In genomic region chr17:68259586-68259985, GRCh38 we compare ENCODE assay signal across 8 cellular contexts. TPM values are rescaled to one million over a fixed set of nuclear protein-coding genes. Genes with fewer than 3 reads are reported as not detected.
A peak's percentile ranks its signal among the peaks of the same experiment; 100 is the strongest.
DNase-seq lines count a peak whose midpoint lies in the region; ATAC-seq, FAIRE-seq and TF ChIP-seq lines count a peak whose summit lies in the region.
"Not testable (repeated sequence)": the region's sequence is repeated elsewhere in the genome, so short reads cannot be mapped to it uniquely, and the experiment has no call there.

No MANE protein-coding gene starts in this region.

- H3K36me3 Mint-ChIP-seq in CD8-positive, alpha-beta memory T cell = peaks cover 0 to 18% (median 6%) of the 10 kb centered on the region in 3 donors
- H3K36me3 Mint-ChIP-seq in WTC11 = peaks cover 20% of the 10 kb centered on the region
- H3K36me3 Mint-ChIP-seq in astrocyte (ENCODE audit: low read depth, unreplicated experiment) = not testable (repeated sequence)

- WGBS in heart left ventricle, 4 donors = 73 to 83% (median 74%) methylated on average over 4 of the region's 4 CpGs

- peak overlapping the region; percentile 24 for H2AFZ ChIP-seq in astrocyte (ENCODE audit: low read depth, low read length)
- not testable (repeated sequence) for H2AFZ ChIP-seq in neuron (ENCODE audit: low read depth, low read length)

- not testable (repeated sequence) for H3K9me3 Mint-ChIP-seq in CD8-positive, alpha-beta memory T cell; WTC11; astrocyte (ENCODE audit: unreplicated experiment)

- H3K4me3 Mint-ChIP-seq in CD8-positive, alpha-beta memory T cell = peak overlapping the region; percentile 64 to 76 (median 72)
- H3K4me3 Mint-ChIP-seq in WTC11 (peak overlapping the region; percentile 63), astrocyte (ENCODE audit: unreplicated experiment) (peak overlapping the region; percentile 63)

- not testable (repeated sequence) for H3K9me3 ChIP-seq in CD8-positive, alpha-beta memory T cell (ENCODE audit: low read length); astrocyte (ENCODE audit: insufficient read depth, low read depth, low read length); heart left ventricle; neuron (ENCODE audit: low read length); tibial artery

- CTCF ChIA-PET in CD8-positive, alpha-beta memory T cell (lab: Charles Lee) = interaction anchor here (1.0 to 2.9 kb wide), 7 partner anchors 10 to 172 kb away, joined by 3 to 14 read pairs (median 6); no protein-coding TSS in a partner anchor
- CTCF ChIA-PET in WTC11 (lab: Charles Lee) = not testable (repeated sequence)

- not testable (repeated sequence) for H3K36me3 ChIP-seq in CD8-positive, alpha-beta memory T cell (ENCODE audit: insufficient read depth, low read length); astrocyte (ENCODE audit: insufficient read depth, low read length)
- H3K36me3 ChIP-seq in heart left ventricle = peaks cover 0 to 30% (median 28%) of the 10 kb centered on the region in 9 donors
- peaks cover 25% of the 10 kb centered on the region for H3K36me3 ChIP-seq in neuron (ENCODE audit: insufficient read depth, low read length)
- peaks cover 16 to 28% (median 23%) of the 10 kb centered on the region in 3 donors for H3K36me3 ChIP-seq in tibial artery

- H3K79me2 ChIP-seq in astrocyte (ENCODE audit: insufficient read depth, low read length) = not testable (repeated sequence)

- POLR2A ChIA-PET in CD8-positive, alpha-beta memory T cell (lab: Charles Lee) = interaction anchor here (0.8 to 1.4 kb wide), 4 partner anchors 11 to 32 kb away, joined by 3 to 11 read pairs (median 4); partner anchors contain the start of genes AMZ2 and ARSG
- POLR2A ChIA-PET in WTC11 (lab: Charles Lee) = not testable (repeated sequence)

- FAIRE-seq in astrocyte (lab: Jason Lieb, UNC) = not testable (repeated sequence)

- H3K4me1 ChIP-seq in CD8-positive, alpha-beta memory T cell (ENCODE audit: insufficient read depth, low read length) = peaks cover 63% of the 10 kb centered on the region
- H3K4me1 ChIP-seq in astrocyte (ENCODE audit: insufficient read depth, low read length); neuron (ENCODE audit: insufficient read depth, low read length): not testable (repeated sequence)
- H3K4me1 ChIP-seq in heart left ventricle = peaks cover 0 to 55% (median 11%) of the 10 kb centered on the region in 12 donors
- H3K4me1 ChIP-seq in tibial artery = peaks cover 0 to 17% (median 2%) of the 10 kb centered on the region in 4 donors

- H3K4me3 ChIP-seq in CD8-positive, alpha-beta memory T cell (ENCODE audit: low read length); HL-60 (replicated peaks; ENCODE audit: insufficient read depth, low read length): not testable (repeated sequence)
- H3K4me3 ChIP-seq in astrocyte (ENCODE audit: insufficient read depth, low read depth, low read length) (peak overlapping the region; percentile 23), heart left ventricle (peak overlapping the region in 8 of 12 donors; percentile 12 to 40 (median 31)), neuron (ENCODE audit: low read length) (peak overlapping the region; percentile 16), tibial artery (peak overlapping the region; percentile 18 to 43)

- TF ChIP-seq POLR2A in heart left ventricle (IDR thresholded peaks at IDR 0.05) = not testable (repeated sequence)

- ATAC-seq in WTC11, heart left ventricle: not testable (repeated sequence)

- DNase-seq in CD8-positive, alpha-beta memory T cell; HL-60 (ENCODE audit: low read depth in 1 of 2, low spot score in 1 of 2); WTC11 (ENCODE audit: low spot score); astrocyte (ENCODE audit: low read depth); heart left ventricle; tibial artery: not testable (repeated sequence)
- peak; percentile 64 for DNase-seq in NCI-H82 (lab: John Stamatoyannopoulos, UW)

- H3K27me3 ChIP-seq in CD8-positive, alpha-beta memory T cell (ENCODE audit: insufficient read depth, low read length, poor library complexity, severe bottlenecking); HL-60 (ENCODE audit: insufficient read depth, poor library complexity, severe bottlenecking); astrocyte (ENCODE audit: insufficient read depth, low read length); heart left ventricle; neuron (ENCODE audit: insufficient read depth, low read length); tibial artery: not testable (repeated sequence)

- not testable (repeated sequence) for H3K27ac ChIP-seq in CD8-positive, alpha-beta memory T cell (ENCODE audit: low read depth, low read length); astrocyte (ENCODE audit: low read depth, low read length); tibial artery
- H3K27ac ChIP-seq in HL-60 (replicated peaks) (peak overlapping the region; percentile 79), heart left ventricle (peak overlapping the region in 10 of 12 donors; percentile 54 to 83 (median 74))

- not testable (repeated sequence) for H3K9ac ChIP-seq in astrocyte (ENCODE audit: low read length)

- peak overlapping the region; percentile 73 for H3K4me2 ChIP-seq in astrocyte (ENCODE audit: low read length)

- TF ChIP-seq CTCF in HL-60 (IDR thresholded peaks at IDR 0.05; ENCODE audit: insufficient read depth, low read length); WTC11 (IDR thresholded peaks at IDR 0.05); astrocyte (IDR thresholded peaks at IDR 0.05; ENCODE audit: insufficient read depth, low read depth, low read length); heart left ventricle (IDR thresholded peaks at IDR 0.05); tibial artery (IDR thresholded peaks at IDR 0.05): not testable (repeated sequence)

- H3K4me1 Mint-ChIP-seq in CD8-positive, alpha-beta memory T cell = peaks cover 63 to 78% (median 73%) of the 10 kb centered on the region in 3 donors
- H3K4me1 Mint-ChIP-seq in WTC11 = peaks cover 12% of the 10 kb centered on the region
- not testable (repeated sequence) for H3K4me1 Mint-ChIP-seq in astrocyte (ENCODE audit: low read depth, unreplicated experiment)

- not testable (repeated sequence) for H4K20me1 ChIP-seq in astrocyte (ENCODE audit: insufficient read depth, low read length)

- peak overlapping the region; percentile 93 to 99 (median 98) for H3K27ac Mint-ChIP-seq in CD8-positive, alpha-beta memory T cell
- not testable (repeated sequence) for H3K27ac Mint-ChIP-seq in WTC11; astrocyte (ENCODE audit: unreplicated experiment)

- not testable (repeated sequence) for H3K27me3 Mint-ChIP-seq in CD8-positive, alpha-beta memory T cell; WTC11 (ENCODE audit: low read depth); astrocyte (ENCODE audit: low read depth, unreplicated experiment)

- intact Hi-C loops in heart left ventricle (cut with DNase I) = loop anchor here in 1 of 10 donors (10.0 kb wide), 1 partner anchor 505 kb away; no protein-coding TSS in a partner anchor
- intact Hi-C loops in tibial artery (cut with DNase I; ENCODE audit: low total_unique reads) = not testable (repeated sequence)

RNA-seq across cellular contexts. Expression of gene AMZ2, which starts 11.7 kb away (rescaled TPM):
- total RNA-seq in CD8-positive, alpha-beta memory T cell = 100 to 1,000 TPM; 113 to 118 TPM
- polyA plus RNA-seq in CD8-positive, alpha-beta memory T cell = 141 TPM
- total RNA-seq in WTC11 (2021) (54.6 to 79.0 TPM (median 73.6 TPM) in 3 replicates), astrocyte (76.2 and 78.0 TPM in 2 replicates), heart left ventricle (100 to 1,000 TPM in 4 of 9 donors, 10 to 100 TPM in 5; 59.0 to 141 (median 91.3) TPM)
- polyA plus RNA-seq in heart left ventricle = 10 to 100 TPM; 52.9 to 89.1 TPM

RNA-seq across cellular contexts. Expression of gene SLC16A6, which starts 31.3 kb away (rescaled TPM):
- 1 to 10 TPM; 8.4 to 9.4 TPM for total RNA-seq in CD8-positive, alpha-beta memory T cell
- 1.3 TPM for polyA plus RNA-seq in CD8-positive, alpha-beta memory T cell
- 0.14 to 0.22 TPM (median 0.16 TPM) in 3 replicates for total RNA-seq in WTC11 (2021)
- 0.34 and 0.62 TPM in 2 replicates for total RNA-seq in astrocyte
- total RNA-seq in heart left ventricle = 1 to 10 TPM in 1 of 9 donors, under 1 TPM in 7, not detected in 1; 0.16 to 1.7 (median 0.36) TPM
- under 1 TPM in 1 of 2 donors, not detected in 1; 0.37 TPM for polyA plus RNA-seq in heart left ventricle

RNA-seq across cellular contexts. Expression of gene ARSG, which starts 31.7 kb away (rescaled TPM):
- total RNA-seq in CD8-positive, alpha-beta memory T cell = 1 to 10 TPM; 7.0 to 7.7 TPM
- polyA plus RNA-seq in CD8-positive, alpha-beta memory T cell = 9.5 TPM
- total RNA-seq in WTC11 (2021) (6.9 to 7.9 TPM (median 7.5 TPM) in 3 replicates), astrocyte (2.6 and 4.0 TPM in 2 replicates), heart left ventricle (1 to 10 TPM; 2.2 to 4.9 (median 3.3) TPM)
- polyA plus RNA-seq in heart left ventricle = 1 to 10 TPM; 1.2 to 3.9 TPM
